In genomic region chr15:63478243-63478642, GRCh38 we compare ENCODE assay signal across 17 cellular contexts. TPM values are rescaled to one million over a fixed set of nuclear protein-coding genes. Genes with fewer than 3 reads are reported as not detected.
DNase-seq lines count a peak whose midpoint lies in the region; FAIRE-seq and TF ChIP-seq lines count a peak whose summit lies in the region.
"Had no signal": no experiment of that assay in that cellular context is flagged by ENCODE, and none has a peak within 500 bp of the region (broad histone marks: within the 10 kb centered on the region; RNA-seq: fewer than 3 reads in every experiment).

No MANE protein-coding gene starts in this region.

- H3K4me1 ChIP-seq in HEK293 (ENCODE audit: control insufficient read depth, insufficient read depth, low read length) (peaks cover 26% of the 10 kb centered on the region), astrocyte (ENCODE audit: insufficient read depth, low read length) (peaks cover 41% of the 10 kb centered on the region), osteoblast (ENCODE audit: insufficient read depth, low read length) (peaks cover 57% of the 10 kb centered on the region)

- H3K4me3 ChIP-seq in HEK293 (ENCODE audit: low read depth, low read length) (no peak overlapping the region), astrocyte (ENCODE audit: insufficient read depth, low read depth, low read length) (no peak overlapping the region), osteoblast (ENCODE audit: insufficient read depth, low read length) (no peak overlapping the region)
- H3K4me3 ChIP-seq: ascending aorta, GM23248, tibial artery had no signal

- H4K20me1 ChIP-seq in astrocyte (ENCODE audit: insufficient read depth, low read length), result no peaks in the 10 kb centered on the region
- no peaks in the 10 kb centered on the region for H4K20me1 ChIP-seq in osteoblast (ENCODE audit: insufficient read depth, low read length)

- H3K27ac ChIP-seq in HEK293 (ENCODE audit: extremely low read depth, low read depth, low read length) (no peak overlapping the region), astrocyte (ENCODE audit: low read depth, low read length) (no peak overlapping the region), osteoblast (ENCODE audit: low read depth, low read length) (no peak overlapping the region), substantia nigra (ENCODE audit: low read depth, low read length, poor library complexity, severe bottlenecking) (no peak overlapping the region)
- H3K27ac ChIP-seq: ascending aorta, GM23248, tibial artery had no signal

- DNase-seq in activated CD4-positive, alpha-beta T cell treated with anti-CD3 and anti-CD28 coated beads, Interleukin-2, amount 10 ng/mL, durations not matched to agents 7 days and 5 days, result no peak
- no peak for DNase-seq in activated CD4-positive, alpha-beta T cell treated with anti-CD3 and anti-CD28 coated beads, Interleukin-2, amount 50 U/mL, for 4 hours
- DNase-seq in astrocyte (ENCODE audit: low read depth) (no peak), osteoblast (ENCODE audit: insufficient read length, low spot score, missing footprints) (no peak), substantia nigra (lab: John Stamatoyannopoulos, UW) (no peak), medulla oblongata (ENCODE audit: extremely low spot score) (no peak)
- no peak for DNase-seq in effector CD4-positive, alpha-beta T cell
- DNase-seq: COR-L47; GM23248; NCI-H1417 treated with DMSO at 0.1 percent for 48 hours; stimulated activated CD4-positive, alpha-beta T cell treated with anti-CD3 and anti-CD28 coated beads, Interleukin-12 subunit alpha, Interleukin-12 subunit beta, amount 100 ng/mL, for 4 hours; tibial artery had no signal

- CTCF ChIA-PET in activated CD4-positive, alpha-beta T cell treated with anti-CD3 and anti-CD28 coated beads, Interleukin-2, amount 10 ng/mL, durations not matched to agents 7 days and 5 days (lab: Charles Lee), result no interaction called here
- CTCF ChIA-PET in HEK293 (lab: Yijun Ruan, JAX), result interaction anchor here (1.4 kb wide), 1 partner anchor 9 kb away, joined by 5 read pairs; no protein-coding TSS in a partner anchor

- no peak overlapping the region for H3K4me3 Mint-ChIP-seq in activated CD4-positive, alpha-beta T cell treated with anti-CD3 and anti-CD28 coated beads, Interleukin-2, amount 10 ng/mL, durations not matched to agents 7 days and 5 days
- no peak overlapping the region for H3K4me3 Mint-ChIP-seq in astrocyte (ENCODE audit: unreplicated experiment)

- POLR2A ChIA-PET in activated CD4-positive, alpha-beta T cell treated with anti-CD3 and anti-CD28 coated beads, Interleukin-2, amount 10 ng/mL, durations not matched to agents 7 days and 5 days (lab: Charles Lee), result no interaction called here
- POLR2A ChIA-PET in HEK293 (lab: Yijun Ruan, JAX), result no interaction called here

- H3K79me2 ChIP-seq in astrocyte (ENCODE audit: insufficient read depth, low read length), result no peaks in the 10 kb centered on the region
- no peaks in the 10 kb centered on the region for H3K79me2 ChIP-seq in osteoblast (ENCODE audit: insufficient read depth, low read length)

- H3K9ac ChIP-seq in astrocyte (ENCODE audit: low read length), result no peak overlapping the region

- H3K9me3 ChIP-seq in HEK293 (ENCODE audit: control insufficient read depth, insufficient read depth, low read depth, low read length) (no peaks in the 10 kb centered on the region), astrocyte (ENCODE audit: insufficient read depth, low read depth, low read length) (no peaks in the 10 kb centered on the region), osteoblast (ENCODE audit: low read depth, low read length) (no peaks in the 10 kb centered on the region)
- H3K9me3 ChIP-seq: ascending aorta, tibial artery had no signal

- no peaks in the 10 kb centered on the region for H3K27me3 Mint-ChIP-seq in activated CD4-positive, alpha-beta T cell treated with anti-CD3 and anti-CD28 coated beads, Interleukin-2, amount 10 ng/mL, durations not matched to agents 7 days and 5 days
- H3K27me3 Mint-ChIP-seq in astrocyte (ENCODE audit: low read depth, unreplicated experiment), result no peaks in the 10 kb centered on the region

- H3K27ac Mint-ChIP-seq in activated CD4-positive, alpha-beta T cell treated with anti-CD3 and anti-CD28 coated beads, Interleukin-2, amount 10 ng/mL, durations not matched to agents 7 days and 5 days, result peak overlapping the region; percentile 65
- peak overlapping the region; percentile 8 for H3K27ac Mint-ChIP-seq in astrocyte (ENCODE audit: unreplicated experiment)

- no peaks in the 10 kb centered on the region for H3K27me3 ChIP-seq in astrocyte (ENCODE audit: insufficient read depth, low read length)
- H3K27me3 ChIP-seq in osteoblast (ENCODE audit: insufficient read depth, low read length), result no peaks in the 10 kb centered on the region
- H3K27me3 ChIP-seq: ascending aorta, tibial artery had no signal

- TF ChIP-seq CTCF in HEK293 (tag by site-specific recombination; IDR thresholded peaks at IDR 0.05), result no peak
- no peak for TF ChIP-seq CTCF in astrocyte (IDR thresholded peaks at IDR 0.05; ENCODE audit: insufficient read depth, low read depth, low read length)
- no peak for TF ChIP-seq CTCF in osteoblast (IDR thresholded peaks at IDR 0.05; ENCODE audit: extremely low read depth, low read depth, low read length)

- H2AFZ ChIP-seq in astrocyte (ENCODE audit: low read depth, low read length), result no peak overlapping the region
- H2AFZ ChIP-seq in osteoblast (ENCODE audit: low read length), result peak overlapping the region; percentile 28
- H2AFZ ChIP-seq: GM23248 had no signal

- H3K4me1 Mint-ChIP-seq in activated CD4-positive, alpha-beta T cell treated with anti-CD3 and anti-CD28 coated beads, Interleukin-2, amount 10 ng/mL, durations not matched to agents 7 days and 5 days, result peaks cover 72% of the 10 kb centered on the region
- peaks cover 49% of the 10 kb centered on the region for H3K4me1 Mint-ChIP-seq in astrocyte (ENCODE audit: low read depth, unreplicated experiment)

- no peak overlapping the region for H3K4me2 ChIP-seq in astrocyte (ENCODE audit: low read length)
- H3K4me2 ChIP-seq in osteoblast (ENCODE audit: insufficient read depth, low read length), result no peak overlapping the region

- H3K36me3 ChIP-seq in HEK293 (ENCODE audit: control insufficient read depth in 2 of 2, insufficient read depth in 1 of 2, low read length in 2 of 2) (no peaks in the 10 kb centered on the region), astrocyte (ENCODE audit: insufficient read depth, low read length) (no peaks in the 10 kb centered on the region), osteoblast (ENCODE audit: insufficient read depth, low read length) (no peaks in the 10 kb centered on the region)
- H3K36me3 ChIP-seq: ascending aorta, tibial artery had no signal

- FAIRE-seq in astrocyte (lab: Jason Lieb, UNC), result no peak
- FAIRE-seq: colon, frontal cortex, HTR-8/SVneo had no signal

- H3K9me3 Mint-ChIP-seq in activated CD4-positive, alpha-beta T cell treated with anti-CD3 and anti-CD28 coated beads, Interleukin-2, amount 10 ng/mL, durations not matched to agents 7 days and 5 days, result no peaks in the 10 kb centered on the region
- H3K9me3 Mint-ChIP-seq in astrocyte (ENCODE audit: unreplicated experiment), result no peaks in the 10 kb centered on the region

- H3K36me3 Mint-ChIP-seq in activated CD4-positive, alpha-beta T cell treated with anti-CD3 and anti-CD28 coated beads, Interleukin-2, amount 10 ng/mL, durations not matched to agents 7 days and 5 days (ENCODE audit: low read depth), result no peaks in the 10 kb centered on the region
- peaks cover 2% of the 10 kb centered on the region for H3K36me3 Mint-ChIP-seq in astrocyte (ENCODE audit: low read depth, unreplicated experiment)

TF ChIP-seq in HEK293, 187 proteins besides CTCF, POLR2A, EP300 and RAD21:
- no peak for TF ChIP-seq KLF1 (tag by site-specific recombination; IDR thresholded peaks at IDR 0.05)
- TF ChIP-seq ZNF341 (tag by site-specific recombination; IDR thresholded peaks at IDR 0.05; ENCODE audit: low read depth), result peak; percentile 83
- no peak for TF ChIP-seq ZNF664 (tag by site-specific recombination; IDR thresholded peaks at IDR 0.05)
- TF ChIP-seq ZNF211 (tag by site-specific recombination; IDR thresholded peaks at IDR 0.05; ENCODE audit: low read depth), result no peak
TF ChIP-seq in HEK293: peak in this region for 1.

RNA-seq across cellular contexts. Expression of gene USP3, which starts 26.1 kb away (rescaled TPM):
- total RNA-seq in activated CD4-positive, alpha-beta T cell treated with anti-CD3 and anti-CD28 coated beads, Interleukin-2, amount 10 ng/mL, durations not matched to agents 7 days and 5 days, result 10 to 100 TPM; 62.7 to 70.8 TPM
- total RNA-seq in astrocyte, result 38.1 and 40.1 TPM in 2 replicates
- total RNA-seq in osteoblast, result 60.1 and 60.7 TPM in 2 replicates
